Comparison of ENCODE assay signal across 10 cellular contexts in genomic region chr6:168157272-168158007, GRCh38.
DNase-seq lines count a peak whose midpoint lies in the region; ATAC-seq, FAIRE-seq and TF ChIP-seq lines count a peak whose summit lies in the region.
"Had no signal": no experiment of that assay in that cellular context is flagged by ENCODE, and none has a peak within 500 bp of the region (broad histone marks: within the 10 kb centered on the region; RNA-seq: fewer than 3 reads in every experiment).

No MANE protein-coding gene starts in this region.

- H3K9ac ChIP-seq in mesenchymal stem cell (ENCODE audit: low read length): peak overlapping the region; percentile 64

- no peak overlapping the region for H2AK5ac ChIP-seq in mesenchymal stem cell (ENCODE audit: low read length, severe bottlenecking)

- peak overlapping the region; percentile 80 for H4K8ac ChIP-seq in mesenchymal stem cell (ENCODE audit: low read length)

- H3K4me1 ChIP-seq in A549 (peaks cover 42% of the 10 kb centered on the region), mesenchymal stem cell (ENCODE audit: control insufficient read depth, insufficient read depth, low read depth, low read length) (peaks cover 33% of the 10 kb centered on the region)
- H3K4me1 ChIP-seq: Peyer's patch had no signal

- H3K4me3 Mint-ChIP-seq in brain: peak overlapping the region in 4 of 5 experiments; percentile 20 to 72 (median 64)

- no peak overlapping the region for H3K14ac ChIP-seq in mesenchymal stem cell (ENCODE audit: low read length in 2 of 2)

- CTCF ChIA-PET in A549 (lab: Yijun Ruan, JAX): interaction anchor here (1.1 to 1.2 kb wide), 2 partner anchors 168 to 198 kb away, joined by 3 to 4 read pairs; no protein-coding TSS in a partner anchor

- H3K36me3 Mint-ChIP-seq in brain: no peaks in the 10 kb centered on the region

- peak in 1 of 2 experiments; percentile 31; a peak in 1 of 5 replicates for TF ChIP-seq EP300 in A549 (IDR thresholded peaks at IDR 0.05)

- H3K4me1 Mint-ChIP-seq in brain: peaks cover 80% of the 10 kb centered on the region

- 26% methylated on average over 17 of the region's 17 CpGs for WGBS in A549 (ENCODE audit: missing lambda C conversion rate)
- WGBS in mesenchymal stem cell: 1% methylated on average over 16 of the region's 17 CpGs

- H3K27me3 ChIP-seq in H7 (ENCODE audit: control insufficient read depth, insufficient read depth, low read length) (no peaks in the 10 kb centered on the region), mesenchymal stem cell (ENCODE audit: control insufficient read depth in 1 of 2, insufficient read depth in 1 of 2, low read length in 2 of 2) (peaks cover 0 to 5% of the 10 kb centered on the region in 2 experiments)
- H3K27me3 ChIP-seq: Peyer's patch had no signal

- POLR2A ChIA-PET in A549 (lab: Yijun Ruan, JAX): no interaction called here

- peak overlapping the region; percentile 75 for H2BK5ac ChIP-seq in mesenchymal stem cell (ENCODE audit: low read depth, low read length, poor library complexity, severe bottlenecking)

- H2BK15ac ChIP-seq in mesenchymal stem cell (ENCODE audit: low read depth, poor library complexity, severe bottlenecking): no peak overlapping the region

- H2AFZ ChIP-seq in mesenchymal stem cell (ENCODE audit: low read depth, low read length): no peak overlapping the region

- H3K27ac ChIP-seq in A549 (peak overlapping the region; percentile 67 to 81; a peak in 5 of 6 replicates), mesenchymal stem cell (ENCODE audit: low read length, poor library complexity, severe bottlenecking) (peak overlapping the region; percentile 82)
- H3K27ac ChIP-seq: Peyer's patch had no signal

- ATAC-seq in A549: peak; percentile 81 to 90
- ATAC-seq in GM21360 (IDR thresholded peaks at IDR 0.05; ENCODE audit: unreplicated experiment): no peak

- no peaks in the 10 kb centered on the region for H3K36me3 ChIP-seq in H7 (replicated peaks; ENCODE audit: control insufficient read depth, insufficient read depth, low read length)
- H3K36me3 ChIP-seq in mesenchymal stem cell (ENCODE audit: control insufficient read depth in 1 of 2, insufficient read depth in 2 of 2, low read depth in 1 of 2, low read length in 2 of 2): no peaks in the 10 kb centered on the region
- H3K36me3 ChIP-seq: Peyer's patch had no signal

- no peak for TF ChIP-seq RAD21 in A549 (conservative IDR thresholded peaks at IDR 0.05 in 1 of 2, IDR thresholded peaks at IDR 0.05 in 1 of 2)

- H2BK120ac ChIP-seq in mesenchymal stem cell (ENCODE audit: low read depth, low read length): peak overlapping the region; percentile 4

- H3K4me3 ChIP-seq in A549 (no peak overlapping the region), H7 (ENCODE audit: insufficient read depth, low read depth, low read length) (no peak overlapping the region), mesenchymal stem cell (ENCODE audit: insufficient read depth in 1 of 2, low read depth in 1 of 2, low read length in 2 of 2) (peak overlapping the region in 1 of 2 experiments; percentile 32)
- H3K4me3 ChIP-seq: Peyer's patch had no signal

- H3K27me3 Mint-ChIP-seq in brain: peaks cover 17% of the 10 kb centered on the region

- DNase-seq in A549 (ENCODE audit: low read depth in 1 of 2, low spot score in 1 of 2) (peak; percentile 18 to 42), H7 (peak; percentile 69), mesenchymal stem cell (peak; percentile 96), GM20000 (ENCODE audit: low spot score) (no peak), middle frontal gyrus (ENCODE audit: extremely low spot score, low spot score) (no peak), GOT3 (lab: John Stamatoyannopoulos, UW) (no peak)
- DNase-seq: activated T-cell treated with anti-CD3 and anti-CD28 coated beads, Interleukin-2, amount 50 U/mL, for 1 hour; Peyer's patch had no signal

- H3K9me3 ChIP-seq in A549 (no peaks in the 10 kb centered on the region), mesenchymal stem cell (ENCODE audit: control insufficient read depth, low read length) (no peaks in the 10 kb centered on the region)
- H3K9me3 ChIP-seq: Peyer's patch had no signal

- H4K91ac ChIP-seq in mesenchymal stem cell (ENCODE audit: low read length): no peak overlapping the region

- no peak for FAIRE-seq in A549 (lab: Jason Lieb, UNC)

- no peaks in the 10 kb centered on the region for H3K79me1 ChIP-seq in mesenchymal stem cell (replicated peaks; ENCODE audit: low read length, poor library complexity, severe bottlenecking)

- peaks cover 0 to 10% (median 0%) of the 10 kb centered on the region in 5 experiments for H3K9me3 Mint-ChIP-seq in brain

- peak overlapping the region in 4 of 5 experiments; percentile 54 to 96 (median 92) for H3K27ac Mint-ChIP-seq in brain

- peak overlapping the region; percentile 87 to 98 for H3K18ac ChIP-seq in mesenchymal stem cell (ENCODE audit: low read depth in 1 of 2, low read length in 2 of 2)

- TF ChIP-seq CTCF in A549 (IDR thresholded peaks at IDR 0.05) (no peak), brain (conservative IDR thresholded peaks at IDR 0.05) (no peak), GM20000 (IDR thresholded peaks at IDR 0.05; ENCODE audit: extremely low read depth, missing control alignments) (no peak)

- H3K4me2 ChIP-seq in A549: peak overlapping the region; percentile 61
- H3K4me2 ChIP-seq in mesenchymal stem cell (ENCODE audit: low read length, poor library complexity, severe bottlenecking): peak overlapping the region; percentile 47

- peak overlapping the region; percentile 92 to 96 for H2BK12ac ChIP-seq in mesenchymal stem cell (ENCODE audit: low read length in 2 of 2)

- no peak overlapping the region for H3K23ac ChIP-seq in mesenchymal stem cell (ENCODE audit: low read length in 2 of 2)

- peak overlapping the region in 1 of 2 experiments; percentile 79 for H3K4ac ChIP-seq in mesenchymal stem cell (ENCODE audit: low read depth in 1 of 2, low read length in 2 of 2)

- no peak for TF ChIP-seq POLR2A in A549 (IDR thresholded peaks at IDR 0.05; ENCODE audit: low read length)

TF ChIP-seq in A549, 52 proteins besides CTCF, POLR2A, EP300 and RAD21:
- TF ChIP-seq TFCP2L1 (CRISPR knock-in tag; IDR thresholded peaks at IDR 0.05): no peak
- no peak for TF ChIP-seq FOSB (CRISPR knock-in tag; IDR thresholded peaks at IDR 0.05)
- peak; percentile 34; the same call in 1 of the 2 replicates for TF ChIP-seq GATA3 (IDR thresholded peaks at IDR 0.05; ENCODE audit: borderline replicate concordance)
- peak; percentile 45 for TF ChIP-seq MAFK (IDR thresholded peaks at IDR 0.05; ENCODE audit: partially characterized antibody)
- peak; percentile 24; the same call in 1 of the 2 replicates for TF ChIP-seq JUNB (IDR thresholded peaks at IDR 0.05)
- no peak for TF ChIP-seq FOSL2 (IDR thresholded peaks at IDR 0.05)
- 0 out of 2 replicates have a peak, but pooled peaks have one; percentile 18 for TF ChIP-seq FOSL2 (CRISPR knock-in tag; IDR thresholded peaks at IDR 0.05)

Comparison
In these comparisons a context has a peak if more than half of its experiments do, and no peak if none do; other contexts are left out.
1. DNase-seq: peak in A549 (2 of 2), H7 (single experiment) and mesenchymal stem cell (single experiment); none in GM20000 (single experiment), middle frontal gyrus (single experiment) and GOT3 (single experiment).